ENCODE assay signal across 15 cellular contexts in genomic region chr6:89999995-90000825, GRCh38.
DNase-seq lines count a peak whose midpoint lies in the region; ATAC-seq and TF ChIP-seq lines count a peak whose summit lies in the region.
"Had no signal": no experiment of that assay in that cellular context is flagged by ENCODE, and none has a peak within 500 bp of the region (broad histone marks: within the 10 kb centered on the region; RNA-seq: fewer than 3 reads in every experiment).

No MANE protein-coding gene starts in this region.

- ATAC-seq in activated naive CD4-positive, alpha-beta T cell treated with anti-CD3 and anti-CD28 coated beads, Interleukin-2, amount 50 U/mL, for 72 hours = peak; percentile 36 to 60
- ATAC-seq in HG03196 (IDR thresholded peaks at IDR 0.05; ENCODE audit: unreplicated experiment) = no peak

- DNase-seq in DMS 273 (lab: John Stamatoyannopoulos, UW; ENCODE audit: unreplicated experiment) = peak; percentile 27
- no peak for DNase-seq in DMS 273 treated with DMSO at 0.1 percent for 48 hours (lab: John Stamatoyannopoulos, UW)
- DNase-seq in MV-4-11 (lab: John Stamatoyannopoulos, UW) = peak; percentile 90
- no peak for DNase-seq in activated naive CD4-positive, alpha-beta T cell treated with anti-CD3 and anti-CD28 coated beads, Interleukin-2, amount 50 U/mL, for 72 hours (ENCODE audit: low spot score in 2 of 2)
- DNase-seq in mesothelial cell of epicardium (ENCODE audit: low spot score in 2 of 2, unreplicated experiment in 2 of 2) = no peak
- DNase-seq in stimulated activated CD4-positive, alpha-beta T cell treated with anti-CD3 and anti-CD28 coated beads, Interleukin-12 subunit alpha, Interleukin-12 subunit beta, amount 100 ng/mL, for 4 hours = no peak
- no peak for DNase-seq in NCI-H146 treated with DMSO at 0.1 percent for 48 hours (lab: John Stamatoyannopoulos, UW; ENCODE audit: unreplicated experiment)
- DNase-seq: activated CD8-positive, alpha-beta memory T cell treated with anti-CD3 and anti-CD28 coated beads, Interleukin-2, amount 50 U/mL, for 48 hours; glutamatergic neuron; left colon; nephron progenitor cell; small intestine; T-helper 9 cell had no signal

- no peak overlapping the region for H3K27ac Mint-ChIP-seq in activated naive CD4-positive, alpha-beta T cell treated with anti-CD3 and anti-CD28 coated beads, Interleukin-2, amount 50 U/mL, for 72 hours
- peak overlapping the region; percentile 18 for H3K27ac Mint-ChIP-seq in mesothelial cell of epicardium
- H3K27ac Mint-ChIP-seq: CD4-positive, CD25-positive, alpha-beta regulatory T cell; nephron progenitor cell had no signal

- H3K27me3 Mint-ChIP-seq in mesothelial cell of epicardium (ENCODE audit: low read depth) = no peaks in the 10 kb centered on the region
- H3K27me3 Mint-ChIP-seq: CD4-positive, CD25-positive, alpha-beta regulatory T cell had no signal

- H3K4me1 Mint-ChIP-seq in mesothelial cell of epicardium = peaks cover 12% of the 10 kb centered on the region
- H3K4me1 Mint-ChIP-seq: nephron progenitor cell had no signal

- no peak for TF ChIP-seq CTCF in mesothelial cell of epicardium (IDR thresholded peaks at IDR 0.05; ENCODE audit: unreplicated experiment)

- peaks cover 25 to 45% of the 10 kb centered on the region in 2 donors for H3K36me3 Mint-ChIP-seq in activated naive CD4-positive, alpha-beta T cell treated with anti-CD3 and anti-CD28 coated beads, Interleukin-2, amount 50 U/mL, for 72 hours
- peaks cover 13% of the 10 kb centered on the region for H3K36me3 Mint-ChIP-seq in mesothelial cell of epicardium

- no peak overlapping the region for H3K4me3 Mint-ChIP-seq in mesothelial cell of epicardium
- H3K4me3 Mint-ChIP-seq: CD4-positive, CD25-positive, alpha-beta regulatory T cell; nephron progenitor cell had no signal

- H3K9me3 Mint-ChIP-seq in activated naive CD4-positive, alpha-beta T cell treated with anti-CD3 and anti-CD28 coated beads, Interleukin-2, amount 50 U/mL, for 72 hours = peaks cover 0 to 5% of the 10 kb centered on the region in 2 donors
- H3K9me3 Mint-ChIP-seq in mesothelial cell of epicardium = no peaks in the 10 kb centered on the region
- H3K9me3 Mint-ChIP-seq: CD4-positive, CD25-positive, alpha-beta regulatory T cell; nephron progenitor cell had no signal

Comparison
In these comparisons a context has a peak if more than half of its experiments do, and no peak if none do; other contexts are left out.
1. DNase-seq: peak in DMS 273 (single experiment) and MV-4-11 (single experiment); none in DMS 273 treated with DMSO at 0.1 percent for 48 hours (single experiment), activated naive CD4-positive, alpha-beta T cell treated with anti-CD3 and anti-CD28 coated beads, Interleukin-2, amount 50 U/mL, for 72 hours (0 of 2), mesothelial cell of epicardium (0 of 2), stimulated activated CD4-positive, alpha-beta T cell treated with anti-CD3 and anti-CD28 coated beads, Interleukin-12 subunit alpha, Interleukin-12 subunit beta, amount 100 ng/mL, for 4 hours (single experiment) and NCI-H146 treated with DMSO at 0.1 percent for 48 hours (single experiment).